In the genomic region with DNA sequence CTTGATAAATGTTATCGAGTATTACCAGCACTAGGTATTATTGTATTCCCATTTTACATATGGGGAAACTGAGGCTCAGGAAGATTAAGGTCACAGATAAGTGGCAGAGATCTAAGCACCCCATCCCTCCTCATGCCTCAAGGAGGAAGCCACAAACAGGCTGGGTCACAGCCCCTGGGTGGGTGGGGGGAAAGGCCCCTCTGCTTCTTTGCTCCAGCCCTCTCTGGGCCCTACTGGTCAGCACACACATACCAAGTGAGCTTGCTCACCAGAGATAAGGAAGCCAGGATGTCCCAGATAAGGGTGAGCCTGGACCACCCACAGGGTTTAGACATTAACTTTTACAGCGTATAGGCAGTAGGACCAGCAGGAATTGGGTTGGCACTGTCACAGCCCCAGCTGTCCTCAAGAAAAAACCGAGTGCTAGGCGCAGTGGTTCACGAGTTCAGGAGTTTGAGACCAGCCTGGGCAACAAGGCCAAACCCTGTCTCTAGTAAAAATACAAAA, we compare ENCODE assay signal across 13 cellular contexts. TPM values are rescaled to one million over a fixed set of nuclear protein-coding genes. Genes with fewer than 3 reads are reported as not detected.
A peak's percentile ranks its signal among the peaks of the same experiment; 100 is the strongest.
DNase-seq lines count a peak whose midpoint lies in the region; ATAC-seq and TF ChIP-seq lines count a peak whose summit lies in the region.
"Had no signal": no experiment of that assay in that cellular context is flagged by ENCODE, and none has a peak within 500 bp of the region (broad histone marks: within the 10 kb centered on the region; RNA-seq: fewer than 3 reads in every experiment).

No MANE protein-coding gene starts in this region.

- POLR2A ChIA-PET in IMR-90 (lab: Charles Lee; ENCODE audit: unreplicated experiment): no interaction called here

- 72% methylated on average over 3 of the region's 5 CpGs; no CpG with 5 or more reads in 1 of the 2 experiments for WGBS in IMR-90 (ENCODE audit: extremely low coverage in 2 of 2, insufficient read length in 1 of 2), 2 experiments

- no peak overlapping the region for H3K9ac ChIP-seq in IMR-90 (ENCODE audit: low read depth, low read length)

- peaks cover 63% of the 10 kb centered on the region for H3K4me1 ChIP-seq in CD4-positive, CD25-positive, alpha-beta regulatory T cell (ENCODE audit: control insufficient read depth, insufficient read depth, low read length, poor library complexity, severe bottlenecking)
- H3K4me1 ChIP-seq in IMR-90 (ENCODE audit: control insufficient read depth, insufficient read depth, low read length) (peaks cover 17% of the 10 kb centered on the region), mucosa of descending colon (ENCODE audit: low read depth) (no peaks in the 10 kb centered on the region)

- CTCF ChIA-PET in IMR-90 (lab: Yijun Ruan, JAX): interaction anchor here (0.7 kb wide), 1 partner anchor 44 kb away, joined by 3 read pairs; no protein-coding TSS in a partner anchor

- H3K4me3 ChIP-seq in CD4-positive, CD25-positive, alpha-beta regulatory T cell (ENCODE audit: low read depth, low read length): no peak overlapping the region
- H3K4me3 ChIP-seq in IMR-90 (ENCODE audit: insufficient read depth, low read depth, low read length) (no peak overlapping the region), mucosa of descending colon (no peak overlapping the region)

- H4K91ac ChIP-seq in IMR-90 (ENCODE audit: insufficient read depth, low read depth, low read length): no peak overlapping the region

- H3K56ac ChIP-seq in IMR-90 (ENCODE audit: extremely low read depth, insufficient read depth, low read length): no peak overlapping the region

- H2AFZ ChIP-seq in IMR-90 (replicated peaks; ENCODE audit: low read length, poor library complexity): no peak overlapping the region

- H3K36me3 Mint-ChIP-seq in CD4-positive, CD25-positive, alpha-beta regulatory T cell: peaks cover 26% of the 10 kb centered on the region

- H3K79me1 ChIP-seq in IMR-90 (ENCODE audit: low read depth in 1 of 2, low read length in 2 of 2): peaks cover 40 to 78% of the 10 kb centered on the region in 2 experiments

- H3K4ac ChIP-seq in IMR-90 (ENCODE audit: low read depth, low read length): no peak overlapping the region

- no peak overlapping the region for H2AK9ac ChIP-seq in IMR-90 (replicated peaks; ENCODE audit: low read depth, low read length, poor library complexity)

- no peaks in the 10 kb centered on the region for H3K27me3 ChIP-seq in CD4-positive, CD25-positive, alpha-beta regulatory T cell (ENCODE audit: control insufficient read depth, insufficient read depth, low read length)
- H3K27me3 ChIP-seq in IMR-90 (ENCODE audit: control insufficient read depth, insufficient read depth, low read length): no peaks in the 10 kb centered on the region

- dilution Hi-C loops in IMR-90 (cut with HindIII; ENCODE audit: low sequenced_read_pairs, unreplicated experiment): no loop called here

- no peak overlapping the region; the same call in 1 of the 2 replicates for H2AK5ac ChIP-seq in IMR-90 (ENCODE audit: low read depth, low read length)

- H3K18ac ChIP-seq in IMR-90 (ENCODE audit: low read depth, low read length): no peak overlapping the region

- peak overlapping the region in 1 of 2 experiments; percentile 45; a peak in 1 of 4 replicates for H4K8ac ChIP-seq in IMR-90 (ENCODE audit: low read depth in 2 of 2, low read length in 2 of 2)

- H3K36me3 ChIP-seq in CD4-positive, CD25-positive, alpha-beta regulatory T cell (ENCODE audit: control insufficient read depth, insufficient read depth, low read length): peaks cover 56% of the 10 kb centered on the region
- H3K36me3 ChIP-seq in IMR-90 (ENCODE audit: control insufficient read depth, insufficient read depth, low read length): peaks cover 1% of the 10 kb centered on the region; the same call in 1 of the 2 replicates
- no peaks in the 10 kb centered on the region for H3K36me3 ChIP-seq in mucosa of descending colon (ENCODE audit: low read depth)

- H3K4me1 Mint-ChIP-seq in CD4-positive, CD25-positive, alpha-beta regulatory T cell: peaks cover 40 to 87% (median 62%) of the 10 kb centered on the region in 4 donors

- peaks cover 50% of the 10 kb centered on the region for H4K20me1 ChIP-seq in IMR-90 (ENCODE audit: insufficient read depth, low read length)

- H3K4me3 Mint-ChIP-seq in CD4-positive, CD25-positive, alpha-beta regulatory T cell: peak overlapping the region in 2 of 4 donors; percentile 16 to 40

- H2BK20ac ChIP-seq in IMR-90 (ENCODE audit: low read depth, low read length): no peak overlapping the region

- no peak for TF ChIP-seq POLR2A in IMR-90 (IDR thresholded peaks at IDR 0.05; ENCODE audit: low read depth, low read length)

- no peak overlapping the region for H2BK5ac ChIP-seq in IMR-90 (ENCODE audit: low read depth, low read length, poor library complexity, severe bottlenecking)

- peak overlapping the region; percentile 69 to 89 (median 79) for H3K27ac Mint-ChIP-seq in CD4-positive, CD25-positive, alpha-beta regulatory T cell

- intact Hi-C loops in IMR-90 (cut with micrococcal nuclease) (no loop called here), mucosa of descending colon (cut with DNase I, micrococcal nuclease) (no loop called here)

- no peaks in the 10 kb centered on the region for H3K9me3 ChIP-seq in CD4-positive, CD25-positive, alpha-beta regulatory T cell (ENCODE audit: control insufficient read depth in 2 of 2, low read length in 2 of 2)
- H3K9me3 ChIP-seq in IMR-90 (ENCODE audit: control insufficient read depth, insufficient read depth, low read length) (no peaks in the 10 kb centered on the region), mucosa of descending colon (no peaks in the 10 kb centered on the region)

- H3K14ac ChIP-seq in IMR-90 (replicated peaks; ENCODE audit: low read depth, low read length): no peak overlapping the region

- H3K27me3 Mint-ChIP-seq in CD4-positive, CD25-positive, alpha-beta regulatory T cell: no peaks in the 10 kb centered on the region

- no peak for ATAC-seq in CD4-positive, CD25-positive, alpha-beta regulatory T cell (ENCODE audit: low read depth in 2 of 2)
- ATAC-seq in IMR-90 (ENCODE audit: low read depth): peak; percentile 44; the same call in 1 of the 2 replicates
- ATAC-seq in mucosa of descending colon: peak; percentile 52
- no peak for ATAC-seq in HG02973 (IDR thresholded peaks at IDR 0.05; ENCODE audit: unreplicated experiment)
- no peak for ATAC-seq in GM21423 (IDR thresholded peaks at IDR 0.05; ENCODE audit: unreplicated experiment)

- no peak overlapping the region for H4K5ac ChIP-seq in IMR-90 (ENCODE audit: low read depth, low read length)

- H2BK15ac ChIP-seq in IMR-90 (ENCODE audit: low read depth, low read length): no peak overlapping the region

- TF ChIP-seq RAD21 in IMR-90 (IDR thresholded peaks at IDR 0.05; ENCODE audit: low read length): no peak

- in situ Hi-C loops in IMR-90 (cut with MboI; ENCODE audit: low sequenced_read_pairs): no loop called here

- H3K9me3 Mint-ChIP-seq in CD4-positive, CD25-positive, alpha-beta regulatory T cell: no peaks in the 10 kb centered on the region

- H3K23ac ChIP-seq in IMR-90 (ENCODE audit: low read depth, low read length): no peak overlapping the region

- H2BK120ac ChIP-seq in IMR-90 (ENCODE audit: low read depth, low read length): no peak overlapping the region

- H3K27ac ChIP-seq in CD4-positive, CD25-positive, alpha-beta regulatory T cell (ENCODE audit: insufficient read depth, low read length, poor library complexity, severe bottlenecking): no peak overlapping the region
- no peak overlapping the region for H3K27ac ChIP-seq in IMR-90 (ENCODE audit: insufficient read depth, low read length)
- H3K27ac ChIP-seq: RWPE1 had no signal

- H3K4me2 ChIP-seq in IMR-90 (ENCODE audit: low read depth, low read length): no peak overlapping the region

- DNase-seq in CD4-positive, CD25-positive, alpha-beta regulatory T cell: no peak
- DNase-seq in IMR-90 (peak; percentile 55), amniotic epithelial cell (ENCODE audit: low read depth) (peak; percentile 77), mucosa of descending colon (peak in 1 of 3 donors; percentile 41), COLO829 (ENCODE audit: low spot score) (no peak), NCI-H1092 (lab: John Stamatoyannopoulos, UW) (no peak)
- DNase-seq: COR-L47, left cardiac atrium had no signal

- H3K9me1 ChIP-seq in IMR-90 (ENCODE audit: insufficient read depth, low read length): peaks cover 12% of the 10 kb centered on the region

- BruUV-seq in IMR-90 (replicated peaks; lab: Mats Ljungman, UMichigan): no TSS peak

- TF ChIP-seq CTCF in IMR-90 (conservative IDR thresholded peaks at IDR 0.05; ENCODE audit: low read depth, low read length): no peak
- no peak for TF ChIP-seq CTCF in mucosa of descending colon (IDR thresholded peaks at IDR 0.05)

TF ChIP-seq in IMR-90, 13 proteins besides CTCF, POLR2A, EP300 and RAD21:
- TF ChIP-seq FOS (IDR thresholded peaks at IDR 0.05; ENCODE audit: low read depth, low read length) (no peak), MAFK (IDR thresholded peaks at IDR 0.05; ENCODE audit: low read depth, low read length) (no peak), MAZ (IDR thresholded peaks at IDR 0.05; ENCODE audit: borderline replicate concordance, low read depth, low read length) (0 out of 2 replicates have a peak, but pooled peaks have one; percentile 25)
- TF ChIP-seq, protein P1, sequence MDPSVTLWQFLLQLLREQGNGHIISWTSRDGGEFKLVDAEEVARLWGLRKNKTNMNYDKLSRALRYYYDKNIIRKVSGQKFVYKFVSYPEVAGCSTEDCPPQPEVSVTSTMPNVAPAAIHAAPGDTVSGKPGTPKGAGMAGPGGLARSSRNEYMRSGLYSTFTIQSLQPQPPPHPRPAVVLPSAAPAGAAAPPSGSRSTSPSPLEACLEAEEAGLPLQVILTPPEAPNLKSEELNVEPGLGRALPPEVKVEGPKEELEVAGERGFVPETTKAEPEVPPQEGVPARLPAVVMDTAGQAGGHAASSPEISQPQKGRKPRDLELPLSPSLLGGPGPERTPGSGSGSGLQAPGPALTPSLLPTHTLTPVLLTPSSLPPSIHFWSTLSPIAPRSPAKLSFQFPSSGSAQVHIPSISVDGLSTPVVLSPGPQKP (IDR thresholded peaks at IDR 0.05; ENCODE audit: borderline replicate concordance, low read depth, low read length): no peak

RNA-seq across cellular contexts. Expression of a gene that starts 45.3 kb away (rescaled TPM):
- total RNA-seq in CD4-positive, CD25-positive, alpha-beta regulatory T cell: 533 TPM
- 10 to 100 TPM; 71.2 to 77.2 (median 74.1) TPM for polyA plus RNA-seq in CD4-positive, CD25-positive, alpha-beta regulatory T cell
- total RNA-seq in IMR-90 (2012; rRNA removed) (15.4 and 16.4 TPM in 2 replicates), mucosa of descending colon (10 to 100 TPM; 22.7 to 36.3 (median 29.9) TPM)
- polyA plus RNA-seq in IMR-90 (2012; rRNA removed): 17.8 and 18.5 TPM in 2 replicates
- polyA plus RNA-seq in IMR-90 (2012; cell fraction: cytosol; rRNA removed): 8.9 and 15.5 TPM in 2 replicates
- 49.7 and 83.4 TPM in 2 replicates for polyA plus RNA-seq in IMR-90 (2012; cell fraction: nucleus; rRNA removed; ENCODE audit: low replicate concordance)

RNA-seq across cellular contexts. Expression of a gene that starts 51.2 kb away (rescaled TPM):
- total RNA-seq in CD4-positive, CD25-positive, alpha-beta regulatory T cell: not detected
- not detected for polyA plus RNA-seq in CD4-positive, CD25-positive, alpha-beta regulatory T cell
- not detected in 2 replicates for total RNA-seq in IMR-90 (2012; rRNA removed)
- not detected in 2 replicates for polyA plus RNA-seq in IMR-90 (2012; rRNA removed)
- not detected in 2 replicates for polyA plus RNA-seq in IMR-90 (2012; cell fraction: cytosol; rRNA removed)
- not detected in 2 replicates for polyA plus RNA-seq in IMR-90 (2012; cell fraction: nucleus; rRNA removed; ENCODE audit: low replicate concordance)
- not detected for total RNA-seq in mucosa of descending colon
- total RNA-seq: HT1080, left cardiac atrium had no signal
- polyA plus RNA-seq: neural cell had no signal

Comparison
In these comparisons a context has a peak if more than half of its experiments do, and no peak if none do; other contexts are left out.
1. ATAC-seq: peak in IMR-90 (single experiment) and mucosa of descending colon (single experiment); none in CD4-positive, CD25-positive, alpha-beta regulatory T cell (0 of 2), HG02973 (single experiment) and GM21423 (single experiment).
2. DNase-seq: peak in IMR-90 (single experiment) and amniotic epithelial cell (single experiment); none in CD4-positive, CD25-positive, alpha-beta regulatory T cell (0 of 3), COLO829 (single experiment) and NCI-H1092 (single experiment).
3. RNA of a gene that starts 45.3 kb away (total RNA-seq): 533 TPM in CD4-positive, CD25-positive, alpha-beta regulatory T cell (single experiment); 22.7 to 36.3 TPM in mucosa of descending colon and 15.4 to 16.4 TPM in IMR-90; every median in the first group is over 10 times any median in the second.